ENCODE assay signal across 8 cellular contexts in the genomic region with DNA sequence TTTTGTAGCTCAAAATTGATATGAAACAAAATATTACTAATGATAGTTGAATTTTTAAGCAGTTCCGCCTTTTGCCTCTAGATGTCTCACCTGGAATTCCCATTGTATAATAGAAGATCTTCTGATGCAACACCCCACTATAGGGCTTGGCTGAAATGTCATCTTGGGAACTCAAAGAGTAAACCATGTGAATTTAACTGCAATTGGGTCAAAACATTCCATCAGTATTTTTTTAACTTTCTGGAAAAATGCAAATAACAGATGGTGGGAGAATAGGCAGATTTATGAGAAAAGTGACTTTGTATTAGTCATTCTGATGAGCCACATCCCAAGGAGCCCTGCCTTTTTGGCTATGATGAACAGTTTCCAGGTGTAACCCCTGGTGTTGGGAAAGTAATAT.
DNase-seq lines count a peak whose midpoint lies in the region; ATAC-seq, FAIRE-seq and TF ChIP-seq lines count a peak whose summit lies in the region.

No MANE protein-coding gene starts in this region.

- H3K9me3 Mint-ChIP-seq in stimulated activated naive CD8-positive, alpha-beta T cell treated with anti-CD3 and anti-CD28 coated beads, Interleukin-15, amount 100 ng/mL, for 72 hours, result no peaks in the 10 kb centered on the region
- no peaks in the 10 kb centered on the region for H3K9me3 Mint-ChIP-seq in type B pancreatic cell

- H2AFZ ChIP-seq in keratinocyte (ENCODE audit: control insufficient read depth, low read length), result no peak overlapping the region

- in situ Hi-C loops in astrocyte of the spinal cord (cut with HindIII; ENCODE audit: low sequenced_read_pairs), result no loop called here

- no peak overlapping the region for H3K4me3 Mint-ChIP-seq in stimulated activated naive CD8-positive, alpha-beta T cell treated with anti-CD3 and anti-CD28 coated beads, Interleukin-15, amount 100 ng/mL, for 72 hours
- H3K4me3 Mint-ChIP-seq in type B pancreatic cell, result no peak overlapping the region

- H3K9ac ChIP-seq in keratinocyte (ENCODE audit: control insufficient read depth, extremely low read depth, insufficient read depth, low read length), result no peak overlapping the region

- H3K27me3 Mint-ChIP-seq in stimulated activated naive CD8-positive, alpha-beta T cell treated with anti-CD3 and anti-CD28 coated beads, Interleukin-15, amount 100 ng/mL, for 72 hours, result no peaks in the 10 kb centered on the region
- H3K27me3 Mint-ChIP-seq in type B pancreatic cell, result no peaks in the 10 kb centered on the region

- H3K36me3 Mint-ChIP-seq in type B pancreatic cell, result no peaks in the 10 kb centered on the region

- no peak for DNase-seq in stimulated activated naive CD8-positive, alpha-beta T cell treated with anti-CD3 and anti-CD28 coated beads, Interleukin-15, Interleukin-2, amounts not matched to agents 100 U/mL and 50 U/mL, for 24 hours
- DNase-seq in stimulated activated naive CD8-positive, alpha-beta T cell treated with anti-CD3 and anti-CD28 coated beads, Interleukin-15, amount 100 ng/mL, for 72 hours, result no peak
- DNase-seq in NCI-H1694 treated with DMSO at 0.1 percent for 48 hours (lab: John Stamatoyannopoulos, UW), result peak; percentile 59
- peak; percentile 86 for DNase-seq in astrocyte of the spinal cord (ENCODE audit: low read depth, low spot score)
- peak; percentile 7 for DNase-seq in keratinocyte (ENCODE audit: low read depth, low spot score)
- DNase-seq in type B pancreatic cell (ENCODE audit: extremely low spot score, unreplicated experiment), result no peak
- DNase-seq in T-helper 9 cell, result no peak

- no peaks in the 10 kb centered on the region for H3K4me1 Mint-ChIP-seq in stimulated activated naive CD8-positive, alpha-beta T cell treated with anti-CD3 and anti-CD28 coated beads, Interleukin-15, amount 100 ng/mL, for 72 hours
- peaks cover 2% of the 10 kb centered on the region for H3K4me1 Mint-ChIP-seq in type B pancreatic cell (ENCODE audit: unreplicated experiment)

- peaks cover 8% of the 10 kb centered on the region for H3K4me1 ChIP-seq in keratinocyte (ENCODE audit: control insufficient read depth, extremely low read depth, insufficient read depth, low read length)

- H3K4me3 ChIP-seq in astrocyte of the spinal cord (ENCODE audit: low read depth, low read length), result no peak overlapping the region
- no peak overlapping the region for H3K4me3 ChIP-seq in keratinocyte (ENCODE audit: control insufficient read depth in 2 of 3, extremely low read depth in 1 of 3, insufficient read depth in 2 of 3, low read depth in 1 of 3, low read length in 3 of 3)

- H4K20me1 ChIP-seq in keratinocyte (ENCODE audit: control insufficient read depth, extremely low read depth, insufficient read depth, low read length), result no peaks in the 10 kb centered on the region

- H3K27ac ChIP-seq in keratinocyte (ENCODE audit: control insufficient read depth, insufficient read depth, low read length), result no peak overlapping the region

- FAIRE-seq in keratinocyte (lab: Jason Lieb, UNC), result peak; percentile 76

- H3K9me3 ChIP-seq in keratinocyte (ENCODE audit: control insufficient read depth, low read depth, low read length), result no peaks in the 10 kb centered on the region

- no peaks in the 10 kb centered on the region for H3K36me3 ChIP-seq in keratinocyte (ENCODE audit: control insufficient read depth in 2 of 2, extremely low read depth in 1 of 2, insufficient read depth in 2 of 2, low read length in 2 of 2)

- TF ChIP-seq CTCF in astrocyte of the spinal cord (IDR thresholded peaks at IDR 0.05; ENCODE audit: low read depth, low read length), result peak; percentile 67
- TF ChIP-seq CTCF in keratinocyte (optimal IDR thresholded peaks at IDR 0.05 in 1 of 3, IDR thresholded peaks at IDR 0.05 in 1 of 3, conservative IDR thresholded peaks at IDR 0.05 in 1 of 3; ENCODE audit: extremely low read depth in 1 of 3, insufficient read depth in 2 of 3, low read length in 3 of 3), result peak in 2 of 3 experiments; percentile 44 to 61
- peak; percentile 85 for TF ChIP-seq CTCF in type B pancreatic cell (conservative IDR thresholded peaks at IDR 0.05)

- peak; percentile 40 for ATAC-seq in stimulated activated naive CD8-positive, alpha-beta T cell treated with anti-CD3 and anti-CD28 coated beads, Interleukin-15, Interleukin-2, amounts not matched to agents 100 U/mL and 50 U/mL, for 24 hours
- ATAC-seq in stimulated activated naive CD8-positive, alpha-beta T cell treated with anti-CD3 and anti-CD28 coated beads, Interleukin-15, amount 100 ng/mL, for 72 hours, result no peak
- peak; percentile 79 for ATAC-seq in HG02610 (IDR thresholded peaks at IDR 0.05; ENCODE audit: unreplicated experiment)

- H3K27ac Mint-ChIP-seq in stimulated activated naive CD8-positive, alpha-beta T cell treated with anti-CD3 and anti-CD28 coated beads, Interleukin-15, amount 100 ng/mL, for 72 hours, result no peak overlapping the region
- H3K27ac Mint-ChIP-seq in type B pancreatic cell, result no peak overlapping the region

- no peaks in the 10 kb centered on the region for H3K27me3 ChIP-seq in keratinocyte (ENCODE audit: control insufficient read depth, extremely low read depth, insufficient read depth, low read length)

- no peaks in the 10 kb centered on the region for H3K79me2 ChIP-seq in keratinocyte (ENCODE audit: control insufficient read depth, insufficient read depth, low read length)

- no peak overlapping the region for H3K4me2 ChIP-seq in keratinocyte (ENCODE audit: control insufficient read depth, extremely low read depth, insufficient read depth, low read depth, low read length)

- dilution Hi-C loops in keratinocyte (cut with MboI; ENCODE audit: extremely low pct_ligation_motif_present, low sequenced_read_pairs), result no loop called here

- H3K9me1 ChIP-seq in keratinocyte (ENCODE audit: control insufficient read depth, extremely low read depth, insufficient read depth, low read length), result no peaks in the 10 kb centered on the region

Comparison
In these comparisons a context has a peak if more than half of its experiments do, and no peak if none do; other contexts are left out.
1. DNase-seq: peak in NCI-H1694 treated with DMSO at 0.1 percent for 48 hours (single experiment), astrocyte of the spinal cord (single experiment) and keratinocyte (single experiment); none in stimulated activated naive CD8-positive, alpha-beta T cell treated with anti-CD3 and anti-CD28 coated beads, Interleukin-15, Interleukin-2, amounts not matched to agents 100 U/mL and 50 U/mL, for 24 hours (single experiment), stimulated activated naive CD8-positive, alpha-beta T cell treated with anti-CD3 and anti-CD28 coated beads, Interleukin-15, amount 100 ng/mL, for 72 hours (0 of 2), type B pancreatic cell (single experiment) and T-helper 9 cell (single experiment).
2. Peak in every context shown above with its lines, with median percentiles within 50 percentile points of each other: CTCF ChIP-seq.